19 cellular contexts compared by ENCODE assay signal in the genomic region with DNA sequence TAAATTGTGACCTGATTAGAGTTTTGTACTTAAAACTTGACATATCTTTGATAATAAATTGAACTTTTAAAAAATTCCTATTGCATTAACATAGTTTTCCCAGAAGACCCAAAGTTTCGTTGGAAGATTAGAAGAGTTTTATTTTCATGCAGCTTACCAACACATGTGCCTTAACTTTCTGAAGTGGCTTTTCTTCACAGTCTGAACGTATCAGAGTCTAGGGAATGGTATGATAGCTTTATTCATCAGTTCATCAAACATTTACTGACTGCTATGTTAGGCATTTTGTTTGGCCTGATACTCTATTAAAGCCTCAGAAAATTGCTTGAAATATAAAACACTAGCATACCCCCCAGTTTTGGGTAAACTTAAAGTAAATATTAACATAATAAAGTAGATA.
A peak's percentile ranks its signal among the peaks of the same experiment; 100 is the strongest.
DNase-seq lines count a peak whose midpoint lies in the region; ATAC-seq, FAIRE-seq and TF ChIP-seq lines count a peak whose summit lies in the region.
"Had no signal": no experiment of that assay in that cellular context is flagged by ENCODE, and none has a peak within 500 bp of the region (broad histone marks: within the 10 kb centered on the region; RNA-seq: fewer than 3 reads in every experiment).

No MANE protein-coding gene starts in this region.

- no peak overlapping the region for H3K9ac ChIP-seq in astrocyte (ENCODE audit: low read length)
- H3K9ac ChIP-seq: BLaER1 had no signal

- no peak overlapping the region for H3K4me3 ChIP-seq in GM23338
- no peak overlapping the region for H3K4me3 ChIP-seq in astrocyte (ENCODE audit: insufficient read depth, low read depth, low read length)
- H3K4me3 ChIP-seq in tibial artery = no peak overlapping the region
- H3K4me3 ChIP-seq: BLaER1, SJCRH30 had no signal

- H3K9me2 ChIP-seq in GM23338 (ENCODE audit: insufficient read depth) = no peaks in the 10 kb centered on the region

- peaks cover 3% of the 10 kb centered on the region for H3K27me3 Mint-ChIP-seq in GM23338 (ENCODE audit: insufficient read depth, low read depth, poor library complexity)
- H3K27me3 Mint-ChIP-seq in astrocyte (ENCODE audit: low read depth, unreplicated experiment) = no peaks in the 10 kb centered on the region
- no peaks in the 10 kb centered on the region for H3K27me3 Mint-ChIP-seq in WTC11 (ENCODE audit: low read depth)
- H3K27me3 Mint-ChIP-seq: CD8-positive, alpha-beta memory T cell had no signal

- no peak for TF ChIP-seq CTCF in GM23338 (conservative IDR thresholded peaks at IDR 0.05; ENCODE audit: low read depth in 2 of 2)
- TF ChIP-seq CTCF in astrocyte (IDR thresholded peaks at IDR 0.05; ENCODE audit: insufficient read depth, low read depth, low read length) = no peak
- no peak for TF ChIP-seq CTCF in WTC11 (IDR thresholded peaks at IDR 0.05)
- TF ChIP-seq CTCF in tibial artery (IDR thresholded peaks at IDR 0.05) = no peak

- H3K27ac Mint-ChIP-seq in GM23338 (peak overlapping the region; percentile 76), astrocyte (ENCODE audit: unreplicated experiment) (no peak overlapping the region), WTC11 (no peak overlapping the region)

- H3K4me1 Mint-ChIP-seq in GM23338 = peaks cover 41% of the 10 kb centered on the region
- H3K4me1 Mint-ChIP-seq in astrocyte (ENCODE audit: low read depth, unreplicated experiment) = peaks cover 31% of the 10 kb centered on the region
- peaks cover 16% of the 10 kb centered on the region for H3K4me1 Mint-ChIP-seq in WTC11

- peak; percentile 71 for FAIRE-seq in astrocyte (lab: Jason Lieb, UNC)
- FAIRE-seq in islet of Langerhans (lab: Jason Lieb, UNC) = peak; percentile 68
- FAIRE-seq: G401.6, GM12891, GM18507 had no signal

- H3K4me2 ChIP-seq in GM23338 = peak overlapping the region; percentile 27
- H3K4me2 ChIP-seq in astrocyte (ENCODE audit: low read length) = no peak overlapping the region
- H3K4me2 ChIP-seq: BLaER1 had no signal

- DNase-seq in GM23338 (ENCODE audit: low spot score) (no peak), astrocyte (ENCODE audit: low read depth) (no peak), sciatic nerve (ENCODE audit: low spot score) (no peak), WTC11 (ENCODE audit: low spot score) (no peak), tibial artery (no peak)
- DNase-seq in activated CD4-positive, alpha-beta T cell treated with anti-CD3 and anti-CD28 coated beads for 1 hour = no peak
- DNase-seq: CD8-positive, alpha-beta memory T cell; DMS79 treated with DMSO at 0.1 percent for 48 hours; NCI-H1105 treated with DMSO at 0.1 percent for 48 hours; NCI-H1694 treated with DMSO at 0.1 percent for 48 hours; NCI-H345; NCI-H526 treated with DMSO at 0.1 percent for 48 hours; SJCRH30 had no signal

- H3K36me3 ChIP-seq in GM23338 (ENCODE audit: insufficient read depth) (no peaks in the 10 kb centered on the region), astrocyte (ENCODE audit: insufficient read depth, low read length) (peaks cover 17% of the 10 kb centered on the region), tibial artery (peaks cover 0 to 10% (median 4%) of the 10 kb centered on the region in 3 donors)

- CTCF ChIA-PET in WTC11 (lab: Charles Lee) = no interaction called here

- H3K9me3 ChIP-seq in astrocyte (ENCODE audit: insufficient read depth, low read depth, low read length) (no peaks in the 10 kb centered on the region), tibial artery (no peaks in the 10 kb centered on the region)
- H3K9me3 ChIP-seq: BLaER1, SJCRH30 had no signal

- H3K79me2 ChIP-seq in GM23338 (replicated peaks; ENCODE audit: insufficient read depth) = peaks cover 65% of the 10 kb centered on the region
- peaks cover 88% of the 10 kb centered on the region for H3K79me2 ChIP-seq in astrocyte (ENCODE audit: insufficient read depth, low read length)

- no peak overlapping the region for H2AFZ ChIP-seq in GM23338
- H2AFZ ChIP-seq in astrocyte (ENCODE audit: low read depth, low read length) = no peak overlapping the region

- H4K20me1 ChIP-seq in GM23338 (replicated peaks; ENCODE audit: insufficient read depth) = peaks cover 8% of the 10 kb centered on the region; the same call in 1 of the 2 replicates
- H4K20me1 ChIP-seq in astrocyte (ENCODE audit: insufficient read depth, low read length) = peaks cover 78% of the 10 kb centered on the region

- intact Hi-C loops in sciatic nerve (cut with DNase I) = no loop called here
- intact Hi-C loops in tibial artery (cut with DNase I; ENCODE audit: low total_unique reads) = no loop called here

- no peaks in the 10 kb centered on the region for H3K27me3 ChIP-seq in GM23338 (ENCODE audit: insufficient read depth)
- H3K27me3 ChIP-seq in astrocyte (ENCODE audit: insufficient read depth, low read length) = no peaks in the 10 kb centered on the region
- no peaks in the 10 kb centered on the region for H3K27me3 ChIP-seq in tibial artery
- H3K27me3 ChIP-seq: BLaER1, SJCRH30 had no signal

- H3K4me3 Mint-ChIP-seq in GM23338 = no peak overlapping the region
- no peak overlapping the region for H3K4me3 Mint-ChIP-seq in astrocyte (ENCODE audit: unreplicated experiment)
- H3K4me3 Mint-ChIP-seq in WTC11 = no peak overlapping the region
- H3K4me3 Mint-ChIP-seq: CD8-positive, alpha-beta memory T cell had no signal

- ATAC-seq in GM23338 = no peak
- peak; percentile 72 for ATAC-seq in sciatic nerve
- no peak for ATAC-seq in WTC11
- ATAC-seq in HG03175 (IDR thresholded peaks at IDR 0.05; ENCODE audit: unreplicated experiment) = no peak

- POLR2A ChIA-PET in WTC11 (lab: Charles Lee) = no interaction called here

- H3K9me3 Mint-ChIP-seq in GM23338 (no peaks in the 10 kb centered on the region), astrocyte (ENCODE audit: unreplicated experiment) (no peaks in the 10 kb centered on the region), WTC11 (no peaks in the 10 kb centered on the region)
- H3K9me3 Mint-ChIP-seq: CD8-positive, alpha-beta memory T cell had no signal

- H3K4me1 ChIP-seq in GM23338 (ENCODE audit: insufficient read depth) (peaks cover 26% of the 10 kb centered on the region), astrocyte (ENCODE audit: insufficient read depth, low read length) (peaks cover 11% of the 10 kb centered on the region), tibial artery (peaks cover 0 to 15% (median 0%) of the 10 kb centered on the region in 4 donors)
- H3K4me1 ChIP-seq: SJCRH30 had no signal

- peaks cover 9% of the 10 kb centered on the region; the same call in 2 of the 3 replicates for H3K36me3 Mint-ChIP-seq in GM23338 (ENCODE audit: low read depth)
- H3K36me3 Mint-ChIP-seq in astrocyte (ENCODE audit: low read depth, unreplicated experiment) = peaks cover 13% of the 10 kb centered on the region
- peaks cover 11% of the 10 kb centered on the region for H3K36me3 Mint-ChIP-seq in WTC11

- H3F3A ChIP-seq in GM23338 (replicated peaks; ENCODE audit: low read depth) = no peaks in the 10 kb centered on the region; the same call in 1 of the 2 replicates

- peak overlapping the region; percentile 84 for H3K27ac ChIP-seq in GM23338 (ENCODE audit: low read depth)
- no peak overlapping the region for H3K27ac ChIP-seq in astrocyte (ENCODE audit: low read depth, low read length)
- no peak overlapping the region for H3K27ac ChIP-seq in tibial artery
- H3K27ac ChIP-seq: BLaER1, SJCRH30 had no signal

TF ChIP-seq in GM23338, 12 proteins besides CTCF, POLR2A, EP300 and RAD21 (continues in another document):
- TF ChIP-seq NANOG (IDR thresholded peaks at IDR 0.05; ENCODE audit: borderline replicate concordance) = no peak
- TF ChIP-seq ZNF331 (CRISPR knock-in tag; IDR thresholded peaks at IDR 0.05; ENCODE audit: low read depth) = no peak
- no peak for TF ChIP-seq STAT1 (IDR thresholded peaks at IDR 0.05; ENCODE audit: unreplicated experiment)
- no peak for TF ChIP-seq POLR2AphosphoS5 (IDR thresholded peaks at IDR 0.05; ENCODE audit: low read depth)
- no peak for TF ChIP-seq ETS1 (IDR thresholded peaks at IDR 0.05)
- no peak for TF ChIP-seq ZNF114 (CRISPR knock-in tag; IDR thresholded peaks at IDR 0.05)

TF ChIP-seq in WTC11, 78 proteins besides CTCF, POLR2A, EP300 and RAD21:
- TF ChIP-seq, protein P1, sequence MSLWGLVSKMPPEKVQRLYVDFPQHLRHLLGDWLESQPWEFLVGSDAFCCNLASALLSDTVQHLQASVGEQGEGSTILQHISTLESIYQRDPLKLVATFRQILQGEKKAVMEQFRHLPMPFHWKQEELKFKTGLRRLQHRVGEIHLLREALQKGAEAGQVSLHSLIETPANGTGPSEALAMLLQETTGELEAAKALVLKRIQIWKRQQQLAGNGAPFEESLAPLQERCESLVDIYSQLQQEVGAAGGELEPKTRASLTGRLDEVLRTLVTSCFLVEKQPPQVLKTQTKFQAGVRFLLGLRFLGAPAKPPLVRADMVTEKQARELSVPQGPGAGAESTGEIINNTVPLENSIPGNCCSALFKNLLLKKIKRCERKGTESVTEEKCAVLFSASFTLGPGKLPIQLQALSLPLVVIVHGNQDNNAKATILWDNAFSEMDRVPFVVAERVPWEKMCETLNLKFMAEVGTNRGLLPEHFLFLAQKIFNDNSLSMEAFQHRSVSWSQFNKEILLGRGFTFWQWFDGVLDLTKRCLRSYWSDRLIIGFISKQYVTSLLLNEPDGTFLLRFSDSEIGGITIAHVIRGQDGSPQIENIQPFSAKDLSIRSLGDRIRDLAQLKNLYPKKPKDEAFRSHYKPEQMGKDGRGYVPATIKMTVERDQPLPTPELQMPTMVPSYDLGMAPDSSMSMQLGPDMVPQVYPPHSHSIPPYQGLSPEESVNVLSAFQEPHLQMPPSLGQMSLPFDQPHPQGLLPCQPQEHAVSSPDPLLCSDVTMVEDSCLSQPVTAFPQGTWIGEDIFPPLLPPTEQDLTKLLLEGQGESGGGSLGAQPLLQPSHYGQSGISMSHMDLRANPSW (CRISPR knock-in tag; conservative IDR thresholded peaks at IDR 0.05; ENCODE audit: low read depth) = no peak
- TF ChIP-seq NFATC4 (CRISPR knock-in tag; IDR thresholded peaks at IDR 0.05) (no peak), CREB1 (CRISPR knock-in tag; IDR thresholded peaks at IDR 0.05) (no peak), MLX (CRISPR knock-in tag; IDR thresholded peaks at IDR 0.05) (no peak), TEAD1 (CRISPR knock-in tag; IDR thresholded peaks at IDR 0.05) (no peak), TEAD4 (CRISPR knock-in tag; IDR thresholded peaks at IDR 0.05) (no peak), GRHL2 (CRISPR knock-in tag; IDR thresholded peaks at IDR 0.05; ENCODE audit: insufficient replicate concordance, severe bottlenecking) (no peak)
TF ChIP-seq in WTC11: peak in this region for 0.
